ENCODE assay signal across 14 cellular contexts in the genomic region with DNA sequence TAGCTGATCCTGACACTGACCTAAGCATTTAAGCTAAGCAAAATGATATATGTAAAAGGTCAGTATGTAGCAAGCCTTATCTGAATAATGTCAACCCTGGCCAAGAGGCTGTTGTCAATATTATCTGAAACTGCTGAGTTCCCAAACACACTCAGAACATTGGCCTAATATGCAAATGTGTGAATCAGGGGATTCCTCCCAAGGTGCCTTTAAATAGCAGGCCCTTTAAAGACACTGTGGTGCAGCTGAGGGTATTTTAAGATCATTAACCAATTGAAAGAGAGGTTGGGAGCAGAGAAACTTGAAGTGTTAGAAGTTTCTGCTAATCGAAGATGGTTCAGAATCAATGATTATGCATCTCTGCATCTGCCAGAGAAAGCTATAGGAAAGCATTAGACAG.
A peak's percentile ranks its signal among the peaks of the same experiment; 100 is the strongest.
DNase-seq lines count a peak whose midpoint lies in the region; ATAC-seq lines count a peak whose summit lies in the region.
"Had no signal": no experiment of that assay in that cellular context is flagged by ENCODE, and none has a peak within 500 bp of the region (broad histone marks: within the 10 kb centered on the region; RNA-seq: fewer than 3 reads in every experiment).

No MANE protein-coding gene starts in this region.

- no peaks in the 10 kb centered on the region for H3K4me1 Mint-ChIP-seq in activated CD4-positive, alpha-beta T cell treated with anti-CD3 and anti-CD28 coated beads for 36 hours
- no peaks in the 10 kb centered on the region for H3K4me1 Mint-ChIP-seq in activated naive CD4-positive, alpha-beta T cell treated with anti-CD3 and anti-CD28 coated beads, Interleukin-2, amount 10 ng/mL, durations not matched to agents 7 days and 5 days

- POLR2A ChIA-PET in activated CD4-positive, alpha-beta T cell treated with anti-CD3 and anti-CD28 coated beads for 36 hours (lab: Charles Lee): no interaction called here

- intact Hi-C loops in activated CD4-positive, alpha-beta T cell treated with anti-CD3 and anti-CD28 coated beads for 36 hours (cut with DNase I, micrococcal nuclease): no loop called here

- peak; percentile 69 for ATAC-seq in GM18511 (IDR thresholded peaks at IDR 0.05; ENCODE audit: unreplicated experiment)
- ATAC-seq in GM21360 (IDR thresholded peaks at IDR 0.05; ENCODE audit: unreplicated experiment): peak; percentile 95
- peak; percentile 74 for ATAC-seq in HG02763 (IDR thresholded peaks at IDR 0.05; ENCODE audit: unreplicated experiment)
- ATAC-seq in HG03565 (IDR thresholded peaks at IDR 0.05; ENCODE audit: unreplicated experiment): peak; percentile 86
- ATAC-seq in activated CD4-positive, alpha-beta T cell treated with anti-CD3 and anti-CD28 coated beads for 36 hours: no peak
- ATAC-seq: left cardiac atrium had no signal

- H3K27me3 Mint-ChIP-seq in activated CD4-positive, alpha-beta T cell treated with anti-CD3 and anti-CD28 coated beads for 36 hours: peaks cover 2% of the 10 kb centered on the region
- no peaks in the 10 kb centered on the region for H3K27me3 Mint-ChIP-seq in activated naive CD4-positive, alpha-beta T cell treated with anti-CD3 and anti-CD28 coated beads, Interleukin-2, amount 10 ng/mL, durations not matched to agents 7 days and 5 days

- no peaks in the 10 kb centered on the region for H3K36me3 Mint-ChIP-seq in activated CD4-positive, alpha-beta T cell treated with anti-CD3 and anti-CD28 coated beads for 36 hours (ENCODE audit: low read depth)
- no peaks in the 10 kb centered on the region for H3K36me3 Mint-ChIP-seq in activated naive CD4-positive, alpha-beta T cell treated with anti-CD3 and anti-CD28 coated beads, Interleukin-2, amount 10 ng/mL, durations not matched to agents 7 days and 5 days

- CTCF ChIA-PET in activated CD4-positive, alpha-beta T cell treated with anti-CD3 and anti-CD28 coated beads for 36 hours (lab: Charles Lee): interaction anchor here (0.5 kb wide), 1 partner anchor 460 kb away, joined by 3 read pairs; no protein-coding TSS in a partner anchor
- CTCF ChIA-PET in activated naive CD4-positive, alpha-beta T cell treated with anti-CD3 and anti-CD28 coated beads, Interleukin-2, amount 10 ng/mL, durations not matched to agents 7 days and 5 days (lab: Charles Lee): no interaction called here

- no peak overlapping the region for H3K27ac Mint-ChIP-seq in activated CD4-positive, alpha-beta T cell treated with anti-CD3 and anti-CD28 coated beads for 36 hours
- no peak overlapping the region for H3K27ac Mint-ChIP-seq in activated naive CD4-positive, alpha-beta T cell treated with anti-CD3 and anti-CD28 coated beads, Interleukin-2, amount 10 ng/mL, durations not matched to agents 7 days and 5 days

- no peak overlapping the region for H3K4me3 Mint-ChIP-seq in activated CD4-positive, alpha-beta T cell treated with anti-CD3 and anti-CD28 coated beads for 36 hours
- H3K4me3 Mint-ChIP-seq in activated naive CD4-positive, alpha-beta T cell treated with anti-CD3 and anti-CD28 coated beads, Interleukin-2, amount 10 ng/mL, durations not matched to agents 7 days and 5 days: no peak overlapping the region

- DNase-seq in activated CD4-positive, alpha-beta T cell treated with anti-CD3 and anti-CD28 coated beads for 36 hours: no peak
- no peak for DNase-seq in activated CD4-positive, CD25-positive, alpha-beta regulatory T cell treated with anti-CD3 and anti-CD28 coated beads, Interleukin-2, amount 50 U/mL, for 72 hours
- DNase-seq in activated naive CD4-positive, alpha-beta T cell treated with anti-CD3 and anti-CD28 coated beads, Interleukin-2, amount 10 ng/mL, durations not matched to agents 7 days and 5 days: no peak
- no peak for DNase-seq in pons (ENCODE audit: low spot score)
- DNase-seq: activated CD8-positive, alpha-beta memory T cell treated with anti-CD3 and anti-CD28 coated beads, Interleukin-2, amount 50 U/mL, for 48 hours; activated naive CD4-positive, alpha-beta T cell treated with anti-CD3 and anti-CD28 coated beads, Interleukin-2, amount 50 U/mL, for 16 hours; DMS 273 treated with DMSO at 0.1 percent for 48 hours; hippocampal formation; left cardiac atrium; NCI-H446 had no signal

- no peaks in the 10 kb centered on the region for H3K9me3 Mint-ChIP-seq in activated CD4-positive, alpha-beta T cell treated with anti-CD3 and anti-CD28 coated beads for 36 hours (ENCODE audit: low read depth)
- no peaks in the 10 kb centered on the region for H3K9me3 Mint-ChIP-seq in activated naive CD4-positive, alpha-beta T cell treated with anti-CD3 and anti-CD28 coated beads, Interleukin-2, amount 10 ng/mL, durations not matched to agents 7 days and 5 days
